In genomic region chr15:70932397-70932796, GRCh38 we compare ENCODE assay signal across 1 cellular context.
TF ChIP-seq lines count a peak whose summit lies in the region.

No MANE protein-coding gene starts in this region.

TF ChIP-seq in GM12878, 131 proteins besides CTCF, POLR2A, EP300 and RAD21 (continued from another document):
- no peak for TF ChIP-seq E2F4 (IDR thresholded peaks at IDR 0.05; ENCODE audit: low read depth, low read length)
- no peak for TF ChIP-seq HDGF (IDR thresholded peaks at IDR 0.05)
- TF ChIP-seq SUPT20H (IDR thresholded peaks at IDR 0.05; ENCODE audit: borderline replicate concordance, control insufficient read depth, low read depth, low read length): no peak
- peak; percentile 61; the same call in 1 of the 2 replicates for TF ChIP-seq MEF2A (IDR thresholded peaks at IDR 0.05; ENCODE audit: insufficient read depth, low read depth, low read length)
- TF ChIP-seq RELA (IDR thresholded peaks at IDR 0.05; ENCODE audit: borderline replicate concordance, partially characterized antibody): no peak
- no peak for TF ChIP-seq RAD51 (IDR thresholded peaks at IDR 0.05)
